In genomic region chr19:2326699-2327360, GRCh38 we compare ENCODE assay signal across 8 cellular contexts. TPM values are rescaled to one million over a fixed set of nuclear protein-coding genes. Genes with fewer than 3 reads are reported as not detected.
A peak's percentile ranks its signal among the peaks of the same experiment; 100 is the strongest.
DNase-seq lines count a peak whose midpoint lies in the region; ATAC-seq and TF ChIP-seq lines count a peak whose summit lies in the region.

No MANE protein-coding gene starts in this region.

- peaks cover 22% of the 10 kb centered on the region for H3K4me1 ChIP-seq in HUES64 (ENCODE audit: insufficient read depth, low read length)
- H3K4me1 ChIP-seq in mucosa of stomach (ENCODE audit: control insufficient read depth, insufficient read depth, low read length): peaks cover 30% of the 10 kb centered on the region

- peaks cover 27 to 49% of the 10 kb centered on the region in 2 donors for H3K36me3 Mint-ChIP-seq in CD14-positive monocyte
- H3K36me3 Mint-ChIP-seq in activated naive CD8-positive, alpha-beta T cell treated with anti-CD3 and anti-CD28 coated beads, Interleukin-2, amount 10 ng/mL, durations not matched to agents 7 days and 5 days: peaks cover 10% of the 10 kb centered on the region

- peak overlapping the region; percentile 98 to 99 (median 99) for H3K27ac Mint-ChIP-seq in CD14-positive monocyte
- H3K27ac Mint-ChIP-seq in activated naive CD8-positive, alpha-beta T cell treated with anti-CD3 and anti-CD28 coated beads, Interleukin-2, amount 10 ng/mL, durations not matched to agents 7 days and 5 days: peak overlapping the region; percentile 100

- H3K36me3 ChIP-seq in HUES64 (ENCODE audit: insufficient read depth, low read length) (peaks cover 30% of the 10 kb centered on the region), mucosa of stomach (ENCODE audit: control insufficient read depth, insufficient read depth, low read length) (no peaks in the 10 kb centered on the region)

- peaks cover 0 to 3% (median 3%) of the 10 kb centered on the region in 3 donors for H3K27me3 Mint-ChIP-seq in CD14-positive monocyte (ENCODE audit: low read depth in 3 of 3)
- no peaks in the 10 kb centered on the region for H3K27me3 Mint-ChIP-seq in activated naive CD8-positive, alpha-beta T cell treated with anti-CD3 and anti-CD28 coated beads, Interleukin-2, amount 10 ng/mL, durations not matched to agents 7 days and 5 days

- intact Hi-C loops in CD14-positive monocyte (cut with micrococcal nuclease): loop anchor here in 1 of 2 donors (5.0 kb wide), 3 partner anchors 55 to 90 kb away; partner anchors contain the start of genes PLEKHJ1 and SF3A2

- no peaks in the 10 kb centered on the region for H3K27me3 ChIP-seq in HUES64 (ENCODE audit: insufficient read depth, low read length)
- H3K27me3 ChIP-seq in mucosa of stomach (ENCODE audit: control insufficient read depth, insufficient read depth, low read length): no peaks in the 10 kb centered on the region

- H3K9me3 ChIP-seq in HUES64 (ENCODE audit: insufficient read depth, low read depth, low read length) (no peaks in the 10 kb centered on the region), mucosa of stomach (ENCODE audit: control insufficient read depth, low read length) (no peaks in the 10 kb centered on the region)

- ATAC-seq in activated naive CD8-positive, alpha-beta T cell treated with anti-CD3 and anti-CD28 coated beads, Interleukin-2, amount 10 ng/mL, durations not matched to agents 7 days and 5 days (ENCODE audit: low read depth): no peak
- ATAC-seq in GM21381 (IDR thresholded peaks at IDR 0.05; ENCODE audit: unreplicated experiment): no peak
- ATAC-seq in GM19328 (IDR thresholded peaks at IDR 0.05; ENCODE audit: unreplicated experiment): no peak

- H3K9me3 Mint-ChIP-seq in CD14-positive monocyte: peaks cover 0 to 2% (median 0%) of the 10 kb centered on the region in 7 donors
- H3K9me3 Mint-ChIP-seq in activated naive CD8-positive, alpha-beta T cell treated with anti-CD3 and anti-CD28 coated beads, Interleukin-2, amount 10 ng/mL, durations not matched to agents 7 days and 5 days: no peaks in the 10 kb centered on the region

- POLR2A ChIA-PET in activated naive CD8-positive, alpha-beta T cell treated with anti-CD3 and anti-CD28 coated beads, Interleukin-2, amount 10 ng/mL, durations not matched to agents 7 days and 5 days (lab: Charles Lee): interaction anchor here (0.5 to 2.7 kb wide), 5 partner anchors 43 to 295 kb away, joined by 3 to 12 read pairs (median 4); partner anchors contain the start of gene GADD45B

- 93% methylated on average over 16 of the region's 16 CpGs for WGBS in HUES64

- H3K4me3 ChIP-seq in HUES64 (ENCODE audit: low read length) (no peak overlapping the region), mucosa of stomach (ENCODE audit: low read length) (no peak overlapping the region)

- DNase-seq in CD14-positive monocyte (ENCODE audit: low spot score): no peak
- DNase-seq in activated naive CD8-positive, alpha-beta T cell treated with anti-CD3 and anti-CD28 coated beads, Interleukin-2, amount 10 ng/mL, durations not matched to agents 7 days and 5 days: no peak
- no peak for DNase-seq in cerebellar nuclear complex (lab: John Stamatoyannopoulos, UW)
- DNase-seq in activated effector memory CD4-positive, alpha-beta T cell treated with anti-CD3 and anti-CD28 coated beads, Interleukin-2, amount 50 U/mL, for 16 hours: no peak

- H3K9ac ChIP-seq in HUES64 (ENCODE audit: low read depth, low read length) (no peak overlapping the region), mucosa of stomach (ENCODE audit: low read length) (peak overlapping the region; percentile 90)

- H3K4me3 Mint-ChIP-seq in CD14-positive monocyte: no peak overlapping the region
- H3K4me3 Mint-ChIP-seq in activated naive CD8-positive, alpha-beta T cell treated with anti-CD3 and anti-CD28 coated beads, Interleukin-2, amount 10 ng/mL, durations not matched to agents 7 days and 5 days: peak overlapping the region; percentile 100

- peak overlapping the region; percentile 86; the same call in 1 of the 2 replicates for H3K27ac ChIP-seq in HUES64 (ENCODE audit: low read depth, low read length)

- H3K4me1 Mint-ChIP-seq in CD14-positive monocyte: peaks cover 50% of the 10 kb centered on the region
- H3K4me1 Mint-ChIP-seq in activated naive CD8-positive, alpha-beta T cell treated with anti-CD3 and anti-CD28 coated beads, Interleukin-2, amount 10 ng/mL, durations not matched to agents 7 days and 5 days: peaks cover 46% of the 10 kb centered on the region

- TF ChIP-seq CTCF in CD14-positive monocyte (IDR thresholded peaks at IDR 0.05): no peak

RNA-seq across cellular contexts. Expression of gene LSM7, which starts 1.6 kb away (rescaled TPM):
- polyA plus RNA-seq in CD14-positive monocyte: 100 to 1,000 TPM in 1 of 2 donors, 10 to 100 TPM in 1; 98.6 to 132 TPM
- 233 TPM for polyA plus RNA-seq in HUES64 (2013, experiment 1 of 2)
- 223 TPM for polyA plus RNA-seq in HUES64 (2013, experiment 2 of 2)
- 100 to 1,000 TPM; 111 to 125 TPM for total RNA-seq in activated naive CD8-positive, alpha-beta T cell treated with anti-CD3 and anti-CD28 coated beads, Interleukin-2, amount 10 ng/mL, durations not matched to agents 7 days and 5 days

RNA-seq across cellular contexts. Expression of gene SPPL2B, which starts 1.7 kb away (rescaled TPM):
- 1 to 10 TPM; 5.7 to 8.7 TPM for polyA plus RNA-seq in CD14-positive monocyte
- polyA plus RNA-seq in HUES64 (2013, experiment 1 of 2): 26.4 TPM
- 25.6 TPM for polyA plus RNA-seq in HUES64 (2013, experiment 2 of 2)
- total RNA-seq in activated naive CD8-positive, alpha-beta T cell treated with anti-CD3 and anti-CD28 coated beads, Interleukin-2, amount 10 ng/mL, durations not matched to agents 7 days and 5 days: 100 to 1,000 TPM in 1 of 2 experiments, 10 to 100 TPM in 1; 90.6 to 101 TPM

RNA-seq across cellular contexts. Expression of gene LINGO3, which starts 18.9 kb away (rescaled TPM):
- polyA plus RNA-seq in CD14-positive monocyte: 1 to 10 TPM; 2.2 to 2.8 TPM
- 0.10 TPM for polyA plus RNA-seq in HUES64 (2013, experiment 1 of 2)
- polyA plus RNA-seq in HUES64 (2013, experiment 2 of 2): 0.38 TPM
- under 1 TPM; 0.69 to 0.82 TPM for total RNA-seq in activated naive CD8-positive, alpha-beta T cell treated with anti-CD3 and anti-CD28 coated beads, Interleukin-2, amount 10 ng/mL, durations not matched to agents 7 days and 5 days

RNA-seq across cellular contexts. Expression of gene TMPRSS9, which starts 33.2 kb away (rescaled TPM):
- polyA plus RNA-seq in CD14-positive monocyte: under 1 TPM in 1 of 2 donors, not detected in 1; 0.30 TPM
- 0.35 TPM for polyA plus RNA-seq in HUES64 (2013, experiment 1 of 2)
- 0.19 TPM for polyA plus RNA-seq in HUES64 (2013, experiment 2 of 2)
- total RNA-seq in activated naive CD8-positive, alpha-beta T cell treated with anti-CD3 and anti-CD28 coated beads, Interleukin-2, amount 10 ng/mL, durations not matched to agents 7 days and 5 days: under 1 TPM in 1 of 2 experiments, not detected in 1; 0.22 TPM

RNA-seq across cellular contexts. Expression of gene PEAK3, which starts 44.9 kb away (rescaled TPM):
- 1 to 10 TPM; 2.9 to 6.3 TPM for polyA plus RNA-seq in CD14-positive monocyte
- polyA plus RNA-seq in HUES64 (2013, experiment 1 of 2): not detected
- polyA plus RNA-seq in HUES64 (2013, experiment 2 of 2): not detected
- total RNA-seq in activated naive CD8-positive, alpha-beta T cell treated with anti-CD3 and anti-CD28 coated beads, Interleukin-2, amount 10 ng/mL, durations not matched to agents 7 days and 5 days: under 1 TPM in 1 of 2 experiments, not detected in 1; 0.14 TPM
